Comparison of ENCODE assay signal across 8 cellular contexts in genomic region chr5:32173394-32174010, GRCh38. TPM values are rescaled to one million over a fixed set of nuclear protein-coding genes. Genes with fewer than 3 reads are reported as not detected.
DNase-seq lines count a peak whose midpoint lies in the region; ATAC-seq lines count a peak whose summit lies in the region.

No MANE protein-coding gene starts in this region.

- H3K27me3 ChIP-seq in mononuclear cell (ENCODE audit: insufficient read depth, low read length), result no peaks in the 10 kb centered on the region

- POLR2A ChIA-PET in activated CD4-positive, alpha-beta memory T cell treated with anti-CD3 and anti-CD28 coated beads, Interleukin-2, amount 10 ng/mL, durations not matched to agents 7 days and 5 days (lab: Charles Lee), result interaction anchor here (0.7 to 3.9 kb wide), 27 partner anchors 8 to 643 kb away, joined by 3 to 38 read pairs (median 5); partner anchors contain the start of genes MTMR12, SUB1 and ZFR

- H3K27ac Mint-ChIP-seq in activated CD4-positive, alpha-beta memory T cell treated with anti-CD3 and anti-CD28 coated beads, Interleukin-2, amount 10 ng/mL, durations not matched to agents 7 days and 5 days, result peak overlapping the region; percentile 99
- H3K27ac Mint-ChIP-seq in stimulated activated naive CD8-positive, alpha-beta T cell treated with anti-CD3 and anti-CD28 coated beads, Interleukin-15, Interleukin-2, amounts not matched to agents 100 ng/mL and 50 ng/mL, for 24 hours, result peak overlapping the region; percentile 97

- peak overlapping the region; percentile 99 for H3K4me3 Mint-ChIP-seq in activated CD4-positive, alpha-beta memory T cell treated with anti-CD3 and anti-CD28 coated beads, Interleukin-2, amount 10 ng/mL, durations not matched to agents 7 days and 5 days
- H3K4me3 Mint-ChIP-seq in stimulated activated naive CD8-positive, alpha-beta T cell treated with anti-CD3 and anti-CD28 coated beads, Interleukin-15, Interleukin-2, amounts not matched to agents 100 ng/mL and 50 ng/mL, for 24 hours, result peak overlapping the region; percentile 99

- H3K36me3 Mint-ChIP-seq in activated CD4-positive, alpha-beta memory T cell treated with anti-CD3 and anti-CD28 coated beads, Interleukin-2, amount 10 ng/mL, durations not matched to agents 7 days and 5 days (ENCODE audit: low read depth), result peaks cover 51% of the 10 kb centered on the region
- peaks cover 41% of the 10 kb centered on the region for H3K36me3 Mint-ChIP-seq in stimulated activated naive CD8-positive, alpha-beta T cell treated with anti-CD3 and anti-CD28 coated beads, Interleukin-15, Interleukin-2, amounts not matched to agents 100 ng/mL and 50 ng/mL, for 24 hours (ENCODE audit: low read depth)

- peaks cover 45% of the 10 kb centered on the region for H3K4me1 ChIP-seq in mononuclear cell (ENCODE audit: insufficient read depth, low read length)

- H3K9me3 ChIP-seq in mononuclear cell (ENCODE audit: low read depth, low read length), result no peaks in the 10 kb centered on the region

- DNase-seq in AML-193 (lab: John Stamatoyannopoulos, UW), result peak; percentile 23 to 31
- DNase-seq in NCI-H446 (lab: John Stamatoyannopoulos, UW), result peak; percentile 55 to 70
- peak; percentile 55 for DNase-seq in activated CD4-positive, alpha-beta memory T cell treated with anti-CD3 and anti-CD28 coated beads, Interleukin-2, amount 10 ng/mL, durations not matched to agents 7 days and 5 days
- DNase-seq in epidermal melanocyte (ENCODE audit: insufficient read length, low spot score), result peak; percentile 59

- H3K4me1 Mint-ChIP-seq in activated CD4-positive, alpha-beta memory T cell treated with anti-CD3 and anti-CD28 coated beads, Interleukin-2, amount 10 ng/mL, durations not matched to agents 7 days and 5 days, result peaks cover 45% of the 10 kb centered on the region
- peaks cover 51% of the 10 kb centered on the region for H3K4me1 Mint-ChIP-seq in stimulated activated naive CD8-positive, alpha-beta T cell treated with anti-CD3 and anti-CD28 coated beads, Interleukin-15, Interleukin-2, amounts not matched to agents 100 ng/mL and 50 ng/mL, for 24 hours (ENCODE audit: low read depth)

- CTCF ChIA-PET in activated CD4-positive, alpha-beta memory T cell treated with anti-CD3 and anti-CD28 coated beads, Interleukin-2, amount 10 ng/mL, durations not matched to agents 7 days and 5 days (lab: Charles Lee), result interaction anchor here (1.0 kb wide), 1 partner anchor 140 kb away, joined by 3 read pairs; the partner anchor contains the start of gene MTMR12

- no peaks in the 10 kb centered on the region for H3K9me3 Mint-ChIP-seq in activated CD4-positive, alpha-beta memory T cell treated with anti-CD3 and anti-CD28 coated beads, Interleukin-2, amount 10 ng/mL, durations not matched to agents 7 days and 5 days
- no peaks in the 10 kb centered on the region for H3K9me3 Mint-ChIP-seq in stimulated activated naive CD8-positive, alpha-beta T cell treated with anti-CD3 and anti-CD28 coated beads, Interleukin-15, Interleukin-2, amounts not matched to agents 100 ng/mL and 50 ng/mL, for 24 hours

- peaks cover 2% of the 10 kb centered on the region for H3K27me3 Mint-ChIP-seq in activated CD4-positive, alpha-beta memory T cell treated with anti-CD3 and anti-CD28 coated beads, Interleukin-2, amount 10 ng/mL, durations not matched to agents 7 days and 5 days
- H3K27me3 Mint-ChIP-seq in stimulated activated naive CD8-positive, alpha-beta T cell treated with anti-CD3 and anti-CD28 coated beads, Interleukin-15, Interleukin-2, amounts not matched to agents 100 ng/mL and 50 ng/mL, for 24 hours, result peaks cover 8% of the 10 kb centered on the region

- ATAC-seq in GM19043 (IDR thresholded peaks at IDR 0.05; ENCODE audit: low read depth, unreplicated experiment) (peak; percentile 23), HG03196 (IDR thresholded peaks at IDR 0.05; ENCODE audit: unreplicated experiment) (peak; percentile 26)

- H3K4me3 ChIP-seq in mononuclear cell (ENCODE audit: low read length), result peak overlapping the region; percentile 82

RNA-seq across cellular contexts. Expression of gene GOLPH3, which starts 0.6 kb away (rescaled TPM):
- 10 to 100 TPM; 81.6 to 86.8 TPM for total RNA-seq in activated CD4-positive, alpha-beta memory T cell treated with anti-CD3 and anti-CD28 coated beads, Interleukin-2, amount 10 ng/mL, durations not matched to agents 7 days and 5 days
- 44.2 TPM for total RNA-seq in mononuclear cell

Comparison
In these comparisons a context has a peak if more than half of its experiments do, and no peak if none do; other contexts are left out.
1. Peak in every context shown above with its lines: DNase-seq, ATAC-seq and H3K4me3 ChIP-seq.